ENCODE assay signal across 16 cellular contexts in the genomic region with DNA sequence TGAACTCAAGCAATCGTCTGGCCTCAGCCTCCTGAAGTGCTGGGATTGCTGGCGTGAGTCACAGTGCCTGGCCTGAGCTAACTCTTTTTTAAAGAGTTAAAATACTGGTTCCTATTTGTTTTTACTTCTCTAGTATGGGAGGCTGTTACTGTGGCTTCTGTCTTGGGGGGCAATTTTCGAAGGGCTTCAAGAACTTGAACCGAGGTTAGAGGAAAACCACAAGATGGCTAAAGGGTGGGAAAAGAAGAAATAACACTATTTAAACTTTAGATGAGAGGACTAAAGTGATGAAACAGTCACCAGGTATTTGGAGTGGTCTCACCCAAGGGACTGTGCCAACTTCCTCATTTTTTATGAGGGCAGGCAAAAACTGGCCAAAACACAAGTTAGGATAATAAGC. TPM values are rescaled to one million over a fixed set of nuclear protein-coding genes. Genes with fewer than 3 reads are reported as not detected.
DNase-seq lines count a peak whose midpoint lies in the region; ATAC-seq and TF ChIP-seq lines count a peak whose summit lies in the region.
"Had no signal": no experiment of that assay in that cellular context is flagged by ENCODE, and none has a peak within 500 bp of the region (broad histone marks: within the 10 kb centered on the region; RNA-seq: fewer than 3 reads in every experiment).

No MANE protein-coding gene starts in this region.

- TF ChIP-seq POLR2A in testis (IDR thresholded peaks at IDR 0.05), result no peak

- intact Hi-C loops in testis (cut with DNase I; ENCODE audit: low total_unique reads), result no loop called here

- H3K36me3 ChIP-seq in BLaER1 (no peaks in the 10 kb centered on the region), Karpas-422 (ENCODE audit: insufficient read depth, low read length) (peaks cover 12% of the 10 kb centered on the region), RWPE2 (ENCODE audit: low read depth) (peaks cover 34% of the 10 kb centered on the region), testis (ENCODE audit: low read depth, missing control alignments) (no peaks in the 10 kb centered on the region)

- no peak overlapping the region for H3K4me3 ChIP-seq in BLaER1
- peak overlapping the region; percentile 47 for H3K4me3 ChIP-seq in Karpas-422 (ENCODE audit: low read length)
- no peak overlapping the region for H3K4me3 ChIP-seq in RWPE2 (ENCODE audit: severe bottlenecking)
- no peak overlapping the region for H3K4me3 ChIP-seq in testis
- H3K4me3 ChIP-seq: K562 had no signal

- no peaks in the 10 kb centered on the region for H3K9me2 ChIP-seq in Karpas-422 (replicated peaks; ENCODE audit: insufficient read depth, low read length)

- H3K79me2 ChIP-seq in Karpas-422 (ENCODE audit: low read length), result peaks cover 99% of the 10 kb centered on the region

- 77 to 89% methylated on average over 4 of the region's 4 CpGs for WGBS in testis, 2 donors

- H3K27ac ChIP-seq in BLaER1, result no peak overlapping the region
- H3K27ac ChIP-seq in Karpas-422 (ENCODE audit: low read length), result peak overlapping the region; percentile 95
- H3K27ac ChIP-seq in RWPE2 (ENCODE audit: poor library complexity, severe bottlenecking), result peak overlapping the region; percentile 96
- no peak overlapping the region for H3K27ac ChIP-seq in testis

- H3K9ac ChIP-seq in BLaER1 (no peak overlapping the region), Karpas-422 (ENCODE audit: low read length) (peak overlapping the region; percentile 55)

- no peaks in the 10 kb centered on the region for H3K27me3 ChIP-seq in BLaER1
- no peaks in the 10 kb centered on the region for H3K27me3 ChIP-seq in Karpas-422 (ENCODE audit: low read length)
- H3K27me3 ChIP-seq in RWPE2 (ENCODE audit: insufficient read depth, poor library complexity, severe bottlenecking), result no peaks in the 10 kb centered on the region
- H3K27me3 ChIP-seq in testis, result no peaks in the 10 kb centered on the region

- peaks cover 13% of the 10 kb centered on the region for H3K4me1 ChIP-seq in BLaER1
- peaks cover 95% of the 10 kb centered on the region for H3K4me1 ChIP-seq in Karpas-422 (ENCODE audit: low read length)
- H3K4me1 ChIP-seq in RWPE2 (ENCODE audit: insufficient read depth, poor library complexity, severe bottlenecking), result peaks cover 77% of the 10 kb centered on the region
- H3K4me1 ChIP-seq in testis, result no peaks in the 10 kb centered on the region

- H3K4me2 ChIP-seq in BLaER1 (peak overlapping the region; percentile 54), Karpas-422 (ENCODE audit: low read depth, low read length, poor library complexity, severe bottlenecking) (peak overlapping the region; percentile 72)

- H4K20me1 ChIP-seq in BLaER1 (no peaks in the 10 kb centered on the region), Karpas-422 (ENCODE audit: insufficient read depth, low read depth, low read length) (peaks cover 9% of the 10 kb centered on the region; the same call in 1 of the 2 replicates)

- H2AFZ ChIP-seq in Karpas-422 (ENCODE audit: low read length), result no peak overlapping the region

- DNase-seq in Karpas-422, result peak; percentile 83
- DNase-seq in RWPE2 (ENCODE audit: low spot score), result no peak
- DNase-seq in kidney tubule cell (ENCODE audit: low spot score), result peak; percentile 84
- DNase-seq in activated gamma-delta T cell treated with Interleukin-2 at 50 U/mL for 16 hours, result no peak
- no peak for DNase-seq in DMS 273 treated with DMSO at 0.1 percent for 48 hours (lab: John Stamatoyannopoulos, UW)
- DNase-seq in AML-193 (lab: John Stamatoyannopoulos, UW), result no peak
- DNase-seq in testis, result no peak
- DNase-seq: activated CD4-positive, alpha-beta T cell treated with anti-CD3 and anti-CD28 coated beads, Interleukin-2, amount 10 ng/mL, durations not matched to agents 24 days and 14 days; activated T-cell treated with anti-CD3 and anti-CD28 coated beads, Interleukin-2, amount 50 U/mL, for 4 hours; amniotic stem cell; effector CD4-positive, alpha-beta T cell; foreskin melanocyte; islet precursor cell; NCI-H2081 treated with DMSO at 0.1 percent for 48 hours had no signal

- peak; percentile 24 for ATAC-seq in RWPE2 (ENCODE audit: low read depth)
- ATAC-seq: activated T-cell treated with anti-CD3 and anti-CD28 coated beads, Interleukin-2, amount 50 U/mL, for 4 hours; K562 had no signal

- TF ChIP-seq CTCF in RWPE2 (IDR thresholded peaks at IDR 0.05; ENCODE audit: poor library complexity, severe bottlenecking) (no peak), testis (IDR thresholded peaks at IDR 0.05) (no peak)

- H3K9me3 ChIP-seq in BLaER1 (no peaks in the 10 kb centered on the region), Karpas-422 (ENCODE audit: low read length) (no peaks in the 10 kb centered on the region), RWPE2 (ENCODE audit: severe bottlenecking) (no peaks in the 10 kb centered on the region), testis (no peaks in the 10 kb centered on the region)

RNA-seq across cellular contexts. Expression of a gene that starts 17.8 kb away (rescaled TPM):
- total RNA-seq in Karpas-422 (2014; rRNA removed; shearing (Covaris generic); ENCODE audit: low replicate concordance), result 118 and 158 TPM in 2 replicates
- 1 to 10 TPM; 2.0 to 3.2 TPM for total RNA-seq in testis
- 3.9 TPM for polyA plus RNA-seq in testis (ENCODE audit: insufficient read depth, low read depth, low replicate concordance)

Comparison
In these comparisons a context has a peak if more than half of its experiments do, and no peak if none do; other contexts are left out.
1. H3K27ac ChIP-seq: peak in Karpas-422 (single experiment) and RWPE2 (single experiment); none in BLaER1 (single experiment) and testis (0 of 2).
2. DNase-seq: peak in Karpas-422 (single experiment) and kidney tubule cell (single experiment); none in RWPE2 (single experiment), activated gamma-delta T cell treated with Interleukin-2 at 50 U/mL for 16 hours (single experiment), DMS 273 treated with DMSO at 0.1 percent for 48 hours (single experiment), AML-193 (0 of 2) and testis (single experiment).
3. RNA of a gene that starts 17.8 kb away (total RNA-seq): 118 to 158 TPM in Karpas-422; 2.0 to 3.2 TPM in testis; every median in the first group is over 10 times any median in the second.